Comparison of ENCODE assay signal across 8 cellular contexts in the genomic region with DNA sequence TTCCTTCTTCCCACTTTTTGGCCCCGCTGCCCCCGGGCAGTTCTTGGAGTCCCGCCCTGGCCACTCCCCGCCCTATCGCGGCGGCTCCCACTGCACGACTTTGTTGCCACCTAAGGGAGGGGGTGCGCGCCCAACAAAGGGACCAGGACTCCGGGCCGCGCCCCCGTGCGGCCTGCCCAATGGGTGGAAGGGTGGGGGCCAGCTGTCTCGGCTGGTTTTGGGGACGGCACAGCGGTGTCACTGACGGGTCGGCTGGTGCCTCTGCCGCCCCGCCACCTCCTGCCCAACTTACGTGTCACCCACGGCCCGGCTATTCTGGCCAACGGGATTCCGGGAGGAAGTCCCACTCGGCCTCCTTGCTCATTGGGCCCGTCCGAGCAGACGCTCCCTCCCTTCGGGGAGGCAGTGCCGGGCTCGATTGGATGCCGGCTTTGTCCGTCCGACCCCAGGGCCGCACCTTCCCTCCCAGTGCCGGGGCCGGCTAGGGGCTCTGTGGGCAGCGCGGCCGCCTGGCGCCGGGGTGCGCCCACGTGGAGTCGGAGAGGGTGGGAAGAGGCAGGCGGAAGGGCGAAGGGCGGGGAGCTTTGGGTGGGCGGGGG. TPM values are rescaled to one million over a fixed set of nuclear protein-coding genes. Genes with fewer than 3 reads are reported as not detected.
A peak's percentile ranks its signal among the peaks of the same experiment; 100 is the strongest.
DNase-seq lines count a peak whose midpoint lies in the region; ATAC-seq, FAIRE-seq and TF ChIP-seq lines count a peak whose summit lies in the region.

TSS of gene GOLIM4 (minus strand) at position 314 of the 599 bp plus-strand sequence. CDS start 639 bp downstream, outside the sequence.

- ATAC-seq in GM18873 (IDR thresholded peaks at IDR 0.05; ENCODE audit: low FRiP score, unreplicated experiment) (peak; percentile 88), HG03097 (IDR thresholded peaks at IDR 0.05; ENCODE audit: low FRiP score, unreplicated experiment) (peak; percentile 88)

- peaks cover 9 to 11% of the 10 kb centered on the region in 2 donors for H3K4me1 ChIP-seq in kidney (ENCODE audit: control insufficient read depth in 1 of 2, insufficient read depth in 1 of 2, low read depth in 1 of 2, low read length in 2 of 2)

- DNase-seq in AG20443 (ENCODE audit: low spot score) (peak; percentile 97), NCI-H2171 (lab: John Stamatoyannopoulos, UW) (peak; percentile 91), cerebellum (ENCODE audit: low spot score) (peak; percentile 60), kidney (peak; percentile 98)
- peak; percentile 27 to 52 for DNase-seq in stimulated activated CD4-positive, alpha-beta T cell treated with anti-CD3 and anti-CD28 coated beads, Interleukin-12 subunit alpha, Interleukin-12 subunit beta, amount 100 ng/mL, for 24 hours (ENCODE audit: low read depth in 2 of 2)

- TF ChIP-seq CTCF in VCaP (conservative IDR thresholded peaks at IDR 0.05) (no peak), kidney (IDR thresholded peaks at IDR 0.05; ENCODE audit: borderline replicate concordance, extremely low read depth, insufficient read depth) (no peak)

- peak within 1 kb of the TSS; percentile 77 to 83 for H3K4me3 ChIP-seq in kidney (ENCODE audit: low read length in 2 of 2)

- H3K27ac ChIP-seq in VCaP (peak within 1 kb of the TSS; percentile 81), kidney (ENCODE audit: low read depth in 2 of 2, low read length in 2 of 2) (peak within 1 kb of the TSS; percentile 93)

- FAIRE-seq in kidney (lab: Jason Lieb, UNC), result no peak

- H3K36me3 ChIP-seq in kidney (ENCODE audit: control insufficient read depth in 1 of 2, insufficient read depth in 2 of 2, low read length in 2 of 2), result no peaks in the 10 kb centered on the region

- H3K9me3 ChIP-seq in kidney (ENCODE audit: control insufficient read depth in 1 of 2, low read length in 2 of 2), result no peaks in the 10 kb centered on the region

- intact Hi-C loops in kidney (cut with DNase I), result no loop called here

- H3K9ac ChIP-seq in kidney (ENCODE audit: low read length in 2 of 2), result peak within 1 kb of the TSS; percentile 69 to 82

RNA-seq across cellular contexts. Expression of gene GOLIM4, which starts in this region (rescaled TPM):
- 36.6 TPM for total RNA-seq in cerebellum
- 29.9 TPM for total RNA-seq in kidney
- 15.5 TPM for polyA plus RNA-seq in kidney (ENCODE audit: insufficient read depth, low read depth, low replicate concordance)

Comparison
In these comparisons a context has a peak if more than half of its experiments do, and no peak if none do; other contexts are left out.
1. Peak in every context shown above with its lines: DNase-seq, ATAC-seq, H3K4me3 ChIP-seq and H3K27ac ChIP-seq.
2. DNase-seq: peak in every context shown above with its lines; median percentile 98 in kidney; 97 in AG20443; 91 in NCI-H2171; 60 in cerebellum; 40 in stimulated activated CD4-positive, alpha-beta T cell treated with anti-CD3 and anti-CD28 coated beads, Interleukin-12 subunit alpha, Interleukin-12 subunit beta, amount 100 ng/mL, for 24 hours.